ENCODE assay signal across 8 cellular contexts in genomic region chr1:163202833-163203451, GRCh38. TPM values are rescaled to one million over a fixed set of nuclear protein-coding genes. Genes with fewer than 3 reads are reported as not detected.
DNase-seq lines count a peak whose midpoint lies in the region.

A gene with protein sequence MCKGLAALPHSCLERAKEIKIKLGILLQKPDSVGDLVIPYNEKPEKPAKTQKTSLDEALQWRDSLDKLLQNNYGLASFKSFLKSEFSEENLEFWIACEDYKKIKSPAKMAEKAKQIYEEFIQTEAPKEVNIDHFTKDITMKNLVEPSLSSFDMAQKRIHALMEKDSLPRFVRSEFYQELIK (minus strand): TSS chr1:163202916. CDS start chr1:163202835, 81 bp downstream.

- DNase-seq in HS-27A (ENCODE audit: low read depth) (peak; percentile 15), left kidney (ENCODE audit: low read depth, low spot score) (peak; percentile 58), DMS114 treated with DMSO at 0.1 percent for 48 hours (lab: John Stamatoyannopoulos, UW; ENCODE audit: unreplicated experiment) (no peak), NCI-H146 (lab: John Stamatoyannopoulos, UW) (no peak), foreskin melanocyte (no peak), caudate nucleus (lab: John Stamatoyannopoulos, UW) (no peak)

- H3K4me1 ChIP-seq in ectodermal cell (ENCODE audit: control insufficient read depth, insufficient read depth, low read length), result peaks cover 12% of the 10 kb centered on the region
- peaks cover 5% of the 10 kb centered on the region for H3K4me1 ChIP-seq in stomach smooth muscle (ENCODE audit: control insufficient read depth, insufficient read depth, low read length)

- H3K4me3 ChIP-seq in ectodermal cell (ENCODE audit: insufficient read depth, low read depth, low read length) (peak within 1 kb of the TSS; percentile 19), stomach smooth muscle (ENCODE audit: low read length in 2 of 2) (peak within 1 kb of the TSS; percentile 68 to 79)

- H3K36me3 ChIP-seq in ectodermal cell (ENCODE audit: control insufficient read depth, insufficient read depth, low read length), result no peaks in the 10 kb centered on the region
- H3K36me3 ChIP-seq in stomach smooth muscle (ENCODE audit: control insufficient read depth in 2 of 2, insufficient read depth in 2 of 2, low read length in 2 of 2), result no peaks in the 10 kb centered on the region

- H3K27me3 ChIP-seq in ectodermal cell (ENCODE audit: control insufficient read depth, insufficient read depth, low read length, poor library complexity, severe bottlenecking) (no peaks in the 10 kb centered on the region), stomach smooth muscle (ENCODE audit: control insufficient read depth in 1 of 2, insufficient read depth in 2 of 2, low read length in 2 of 2) (no peaks in the 10 kb centered on the region)

- H3K9me3 ChIP-seq in ectodermal cell (ENCODE audit: control insufficient read depth, low read length), result no peaks in the 10 kb centered on the region
- no peaks in the 10 kb centered on the region for H3K9me3 ChIP-seq in stomach smooth muscle (ENCODE audit: control insufficient read depth in 2 of 2, low read length in 2 of 2)

- WGBS in ectodermal cell, 2 experiments, result 26 to 30% methylated on average over 4 of the region's 4 CpGs

- H3K9ac ChIP-seq in stomach smooth muscle (ENCODE audit: low read length in 2 of 2), result peak within 1 kb of the TSS; percentile 46 to 47

- H3K27ac ChIP-seq in ectodermal cell (ENCODE audit: insufficient read depth, low read depth, low read length, poor library complexity, severe bottlenecking) (peak within 1 kb of the TSS; percentile 79), stomach smooth muscle (ENCODE audit: low read length) (peak within 1 kb of the TSS; percentile 38), caudate nucleus (ENCODE audit: low read depth, low read length) (no peak within 1 kb of the TSS)

RNA-seq across cellular contexts. Expression of the gene that starts here (rescaled TPM):
- polyA plus RNA-seq in ectodermal cell (2013, experiment 1 of 4), result 58.1 TPM
- 36.4 TPM for polyA plus RNA-seq in ectodermal cell (2013, experiment 2 of 4)
- 35.7 TPM for polyA plus RNA-seq in ectodermal cell (2013, experiment 3 of 4)
- polyA plus RNA-seq in ectodermal cell (2013, experiment 4 of 4), result 42.4 TPM

Comparison
In these comparisons a context has a peak if more than half of its experiments do, and no peak if none do; other contexts are left out.
1. DNase-seq: peak in HS-27A (single experiment) and left kidney (single experiment); none in DMS114 treated with DMSO at 0.1 percent for 48 hours (single experiment), NCI-H146 (single experiment), foreskin melanocyte (single experiment) and caudate nucleus (0 of 61).